Comparison of ENCODE assay signal across 33 cellular contexts in the genomic region with DNA sequence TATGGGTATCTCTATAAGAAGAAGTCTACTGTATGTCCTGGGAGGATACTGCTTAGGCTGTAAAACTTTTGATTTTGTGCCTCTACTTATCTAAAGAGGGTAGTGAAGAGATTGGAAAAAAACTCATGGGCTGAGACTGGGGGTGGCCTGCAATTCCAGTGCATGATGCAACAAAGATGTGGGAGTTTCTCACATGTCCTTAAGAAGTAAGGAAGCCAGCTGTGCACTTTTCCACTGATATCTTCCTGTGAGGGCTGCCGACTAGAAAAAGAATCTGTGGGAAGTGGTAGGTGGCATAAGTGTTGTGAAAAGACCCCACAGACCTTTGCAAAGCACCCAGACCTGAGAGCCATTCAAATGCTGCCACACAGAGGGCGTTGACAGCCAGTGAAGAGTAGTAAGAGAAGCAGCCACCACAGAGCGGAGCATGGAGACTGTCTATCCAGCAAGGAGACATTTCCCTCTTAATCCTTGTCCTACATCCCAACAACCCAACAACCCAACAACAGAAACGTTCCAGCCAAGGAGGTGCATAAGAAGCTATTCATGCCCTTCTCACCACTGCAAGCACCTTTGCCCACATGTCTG.
"Had no signal": no experiment of that assay in that cellular context is flagged by ENCODE, and none has a peak within 500 bp of the region (broad histone marks: within the 10 kb centered on the region; RNA-seq: fewer than 3 reads in every experiment).

No MANE protein-coding gene starts in this region.

- H3K4me1 ChIP-seq: ascending aorta had no signal

- H3K36me3 ChIP-seq: ascending aorta had no signal

- FAIRE-seq: TTC549 had no signal

- H3K27me3 Mint-ChIP-seq: activated naive CD8-positive, alpha-beta T cell treated with anti-CD3 and anti-CD28 coated beads, Interleukin-2, amount 10 ng/mL, durations not matched to agents 7 days and 5 days; brain had no signal

- H3K4me3 Mint-ChIP-seq: activated CD4-positive, alpha-beta memory T cell treated with anti-CD3 and anti-CD28 coated beads for 36 hours; activated CD4-positive, alpha-beta T cell treated with anti-CD3 and anti-CD28 coated beads, Interleukin-2, amount 10 ng/mL, durations not matched to agents 7 days and 5 days; activated naive CD4-positive, alpha-beta T cell treated with anti-CD3 and anti-CD28 coated beads for 36 hours; activated naive CD8-positive, alpha-beta T cell treated with anti-CD3 and anti-CD28 coated beads, Interleukin-2, amount 10 ng/mL, durations not matched to agents 7 days and 5 days; activated T-cell treated with anti-CD3 and anti-CD28 coated beads, Interleukin-2, amount 50 U/mL, for 4 hours; activated T-helper 17 cell treated with anti-CD3 and anti-CD28 coated beads, Interleukin-2, amount 50 U/mL, for 72 hours; brain; central memory CD8-positive, alpha-beta T cell; T-cell had no signal

- H3K27me3 ChIP-seq: ascending aorta had no signal

- H3K27ac ChIP-seq: ascending aorta, SK-N-MC had no signal

- H3K9me3 Mint-ChIP-seq: activated CD4-positive, alpha-beta memory T cell treated with anti-CD3 and anti-CD28 coated beads for 36 hours; activated CD4-positive, alpha-beta T cell treated with anti-CD3 and anti-CD28 coated beads, Interleukin-2, amount 10 ng/mL, durations not matched to agents 7 days and 5 days; activated naive CD4-positive, alpha-beta T cell treated with anti-CD3 and anti-CD28 coated beads for 36 hours; activated naive CD8-positive, alpha-beta T cell treated with anti-CD3 and anti-CD28 coated beads, Interleukin-2, amount 10 ng/mL, durations not matched to agents 7 days and 5 days; activated T-cell treated with anti-CD3 and anti-CD28 coated beads, Interleukin-2, amount 50 U/mL, for 4 hours; activated T-helper 17 cell treated with anti-CD3 and anti-CD28 coated beads, Interleukin-2, amount 50 U/mL, for 72 hours; brain; central memory CD8-positive, alpha-beta T cell; T-cell had no signal

- H3K36me3 Mint-ChIP-seq: activated CD4-positive, alpha-beta memory T cell treated with anti-CD3 and anti-CD28 coated beads for 36 hours; activated naive CD8-positive, alpha-beta T cell treated with anti-CD3 and anti-CD28 coated beads, Interleukin-2, amount 10 ng/mL, durations not matched to agents 7 days and 5 days; brain; T-cell had no signal

- ATAC-seq: activated T-cell treated with anti-CD3 and anti-CD28 coated beads, Interleukin-2, amount 50 U/mL, for 4 hours; activated T-helper 17 cell treated with anti-CD3 and anti-CD28 coated beads, Interleukin-2, amount 50 U/mL, for 72 hours; Panc1; Right ventricle myocardium inferior; T-cell had no signal

- H3K9me3 ChIP-seq: ascending aorta had no signal

- H3K27ac Mint-ChIP-seq: activated CD4-positive, alpha-beta memory T cell treated with anti-CD3 and anti-CD28 coated beads for 36 hours; activated CD4-positive, alpha-beta T cell treated with anti-CD3 and anti-CD28 coated beads, Interleukin-2, amount 10 ng/mL, durations not matched to agents 7 days and 5 days; activated naive CD4-positive, alpha-beta T cell treated with anti-CD3 and anti-CD28 coated beads for 36 hours; activated naive CD8-positive, alpha-beta T cell treated with anti-CD3 and anti-CD28 coated beads, Interleukin-2, amount 10 ng/mL, durations not matched to agents 7 days and 5 days; activated T-helper 17 cell treated with anti-CD3 and anti-CD28 coated beads, Interleukin-2, amount 50 U/mL, for 72 hours; brain; T-cell had no signal

- H3K4me3 ChIP-seq: ascending aorta, SK-N-MC had no signal

- DNase-seq: activated CD4-positive, alpha-beta memory T cell treated with anti-CD3 and anti-CD28 coated beads for 36 hours; activated CD4-positive, alpha-beta T cell treated with anti-CD3 and anti-CD28 coated beads, Interleukin-2, amount 10 ng/mL, durations not matched to agents 7 days and 5 days; activated CD4-positive, CD25-positive, alpha-beta regulatory T cell; activated CD8-positive, alpha-beta memory T cell treated with anti-CD3 and anti-CD28 coated beads for 24 hours; activated gamma-delta T cell; activated naive CD4-positive, alpha-beta T cell treated with anti-CD3 and anti-CD28 coated beads for 36 hours; activated naive CD8-positive, alpha-beta T cell treated with anti-CD3 and anti-CD28 coated beads, Interleukin-2, amount 10 ng/mL, durations not matched to agents 7 days and 5 days; activated T-cell treated with anti-CD3 and anti-CD28 coated beads, Interleukin-2, amount 50 U/mL, for 4 hours; amniotic stem cell; Kasumi-1; NCI-H1092 treated with DMSO at 0.1 percent for 48 hours; NCI-H1417 treated with DMSO at 0.1 percent for 48 hours; NCI-H1694; NCI-H2029; NCI-H2107; NCI-H2171 treated with DMSO at 0.1 percent for 48 hours; NCI-H226; NCI-H526; NCI-H774; NK-92 treated with Interleukin-12 subunit alpha and Interleukin-12 subunit beta, amount 100 ng/mL, for 24 hours; OCI-M1; RPMI8226; T-cell; T-helper 2 cell; T1000 had no signal

- H3K4me1 Mint-ChIP-seq: activated CD4-positive, alpha-beta T cell treated with anti-CD3 and anti-CD28 coated beads, Interleukin-2, amount 10 ng/mL, durations not matched to agents 7 days and 5 days; activated naive CD8-positive, alpha-beta T cell treated with anti-CD3 and anti-CD28 coated beads, Interleukin-2, amount 10 ng/mL, durations not matched to agents 7 days and 5 days; activated T-helper 17 cell treated with anti-CD3 and anti-CD28 coated beads, Interleukin-2, amount 50 U/mL, for 72 hours; central memory CD8-positive, alpha-beta T cell; T-cell had no signal
